In genomic region chr13:35720690-35721554, GRCh38 we compare ENCODE assay signal across 8 cellular contexts.
DNase-seq lines count a peak whose midpoint lies in the region; ATAC-seq and TF ChIP-seq lines count a peak whose summit lies in the region.

No MANE protein-coding gene starts in this region.

- no peak overlapping the region for H2AK5ac ChIP-seq in mesendoderm (ENCODE audit: low read length)

- H3K27ac ChIP-seq in CD4-positive, alpha-beta T cell (ENCODE audit: low read depth, low read length), result no peak overlapping the region
- no peak overlapping the region for H3K27ac ChIP-seq in mesendoderm (ENCODE audit: low read depth, low read length)
- H3K27ac ChIP-seq in substantia nigra (ENCODE audit: low read depth, low read length, poor library complexity, severe bottlenecking), result no peak overlapping the region

- no peaks in the 10 kb centered on the region for H3K9me3 ChIP-seq in CD4-positive, alpha-beta T cell (ENCODE audit: control insufficient read depth, low read length)

- H3K4me3 Mint-ChIP-seq in CD4-positive, alpha-beta T cell, result no peak overlapping the region

- TF ChIP-seq CTCF in CD4-positive, alpha-beta T cell (IDR thresholded peaks at IDR 0.05), result peak; percentile 41
- peak; percentile 78 for TF ChIP-seq CTCF in LNCaP clone FGC (IDR thresholded peaks at IDR 0.05; ENCODE audit: control insufficient read depth, extremely low read depth, insufficient read depth)

- intact Hi-C loops in CD4-positive, alpha-beta T cell (cut with DNase I, micrococcal nuclease), result no loop called here

- H3K4me1 ChIP-seq in mesendoderm (ENCODE audit: control insufficient read depth, low read depth, low read length), result no peaks in the 10 kb centered on the region

- H3K27ac Mint-ChIP-seq in CD4-positive, alpha-beta T cell, result no peak overlapping the region

- no peak overlapping the region for H2BK5ac ChIP-seq in mesendoderm (ENCODE audit: low read length)

- H3K56ac ChIP-seq in mesendoderm (ENCODE audit: low read length), result no peak overlapping the region

- H4K5ac ChIP-seq in mesendoderm (ENCODE audit: low read length), result no peak overlapping the region

- CTCF ChIA-PET in CD4-positive, alpha-beta T cell (lab: Charles Lee), result no interaction called here

- WGBS in mesendoderm (ENCODE audit: extremely low coverage, insufficient coverage, low lambda C conversion rate), result no CpG with 5 or more reads among the region's 21 CpGs

- no peaks in the 10 kb centered on the region for H3K79me2 ChIP-seq in mesendoderm (ENCODE audit: control insufficient read depth, insufficient read depth, low read length)

- peak overlapping the region; percentile 6 for H3K4ac ChIP-seq in mesendoderm (ENCODE audit: low read depth, low read length)

- no peak overlapping the region for H3K18ac ChIP-seq in mesendoderm (ENCODE audit: low read length)

- H3K27me3 ChIP-seq in CD4-positive, alpha-beta T cell (ENCODE audit: control insufficient read depth, insufficient read depth, low read length), result no peaks in the 10 kb centered on the region
- no peaks in the 10 kb centered on the region for H3K27me3 ChIP-seq in mesendoderm (ENCODE audit: insufficient read depth, low read length, poor library complexity)

- H3K4me1 Mint-ChIP-seq in CD4-positive, alpha-beta T cell (ENCODE audit: low read depth), result no peaks in the 10 kb centered on the region

- no peak overlapping the region for H2BK120ac ChIP-seq in mesendoderm (ENCODE audit: low read depth, low read length)

- H3K36me3 Mint-ChIP-seq in CD4-positive, alpha-beta T cell (ENCODE audit: low read depth), result no peaks in the 10 kb centered on the region

- H4K8ac ChIP-seq in mesendoderm (ENCODE audit: low read depth, low read length), result no peak overlapping the region

- no peak overlapping the region for H3K4me2 ChIP-seq in mesendoderm (ENCODE audit: low read length)

- DNase-seq in CD4-positive, alpha-beta T cell, result peak in 2 of 10 experiments; percentile 5 to 35
- DNase-seq in LNCaP clone FGC (ENCODE audit: low read depth) (no peak), T1000 (lab: John Stamatoyannopoulos, UW) (peak; percentile 31), ecto neural progenitor cell (ENCODE audit: low spot score) (peak; percentile 86), mesendoderm (peak; percentile 84), substantia nigra (lab: John Stamatoyannopoulos, UW) (peak in 41 of 49 donors; percentile 2 to 72 (median 37))

- H3K23ac ChIP-seq in mesendoderm (ENCODE audit: low read length), result no peak overlapping the region

- POLR2A ChIA-PET in CD4-positive, alpha-beta T cell (lab: Charles Lee), result no interaction called here

- H3K4me3 ChIP-seq in LNCaP clone FGC (ENCODE audit: low read depth, low read length) (no peak overlapping the region), mesendoderm (ENCODE audit: low read length) (no peak overlapping the region)

- no peaks in the 10 kb centered on the region for H3K79me1 ChIP-seq in mesendoderm (ENCODE audit: low read length)

- H3K27me3 Mint-ChIP-seq in CD4-positive, alpha-beta T cell, result peaks cover 33% of the 10 kb centered on the region

- H3K9ac ChIP-seq in mesendoderm (ENCODE audit: low read length), result no peak overlapping the region

- H2BK15ac ChIP-seq in mesendoderm (replicated peaks; ENCODE audit: low read depth), result no peak overlapping the region

- no peak for ATAC-seq in CD4-positive, alpha-beta T cell (ENCODE audit: poor library complexity)
- ATAC-seq in GM18907 (IDR thresholded peaks at IDR 0.05; ENCODE audit: unreplicated experiment), result peak; percentile 70
- no peak for ATAC-seq in HG03175 (IDR thresholded peaks at IDR 0.05; ENCODE audit: unreplicated experiment)

- H3K36me3 ChIP-seq in mesendoderm (ENCODE audit: control insufficient read depth, insufficient read depth, low read length), result no peaks in the 10 kb centered on the region

- H3K9me3 Mint-ChIP-seq in CD4-positive, alpha-beta T cell, result no peaks in the 10 kb centered on the region
